ENCODE assay signal across 28 cellular contexts in genomic region chr7:22373911-22374310, GRCh38.
"Had no signal": no experiment of that assay in that cellular context is flagged by ENCODE, and none has a peak within 500 bp of the region (broad histone marks: within the 10 kb centered on the region; RNA-seq: fewer than 3 reads in every experiment).

No MANE protein-coding gene starts in this region.

- DNase-seq: activated CD4-positive, alpha-beta memory T cell treated with anti-CD3 and anti-CD28 coated beads, Interleukin-2, amount 10 ng/mL, durations not matched to agents 7 days and 5 days; activated CD4-positive, alpha-beta T cell treated with anti-CD3 and anti-CD28 coated beads for 1 hour; activated CD4-positive, alpha-beta T cell treated with anti-CD3 and anti-CD28 coated beads for 4 hours; activated CD4-positive, alpha-beta T cell treated with anti-CD3 and anti-CD28 coated beads, Interleukin-2, amount 10 ng/mL, durations not matched to agents 7 days and 5 days; activated CD4-positive, alpha-beta T cell treated with anti-CD3 and anti-CD28 coated beads, Interleukin-2, amount 50 U/mL, for 4 hours; activated effector memory CD4-positive, alpha-beta T cell treated with anti-CD3 and anti-CD28 coated beads, Interleukin-2, amount 50 U/mL, for 16 hours; activated naive CD4-positive, alpha-beta T cell treated with anti-CD3 and anti-CD28 coated beads for 36 hours; activated naive CD8-positive, alpha-beta T cell treated with anti-CD3 and anti-CD28 coated beads for 36 hours; activated naive CD8-positive, alpha-beta T cell treated with anti-CD3 and anti-CD28 coated beads, Interleukin-2, amount 50 U/mL, for 24 hours; activated T-cell treated with anti-CD3 and anti-CD28 coated beads, Interleukin-2, amount 50 U/mL, for 48 hours; adrenal gland; amygdala; aorta; body of pancreas; caudate nucleus; cortex of kidney; dermis blood vessel endothelial cell; effector CD4-positive, alpha-beta T cell; effector memory CD8-positive, alpha-beta T cell; erythroblast; foreskin keratinocyte; gastrocnemius medialis; glutamatergic neuron; heart left ventricle; hypothalamus; T1000 had no signal

- H3K4me3 ChIP-seq: adrenal gland, body of pancreas, esophagus muscularis mucosa, gastrocnemius medialis, heart left ventricle had no signal

- H3K9me3 ChIP-seq: adrenal gland, body of pancreas, esophagus muscularis mucosa, gastrocnemius medialis, heart left ventricle had no signal

- H3K4me1 ChIP-seq: adrenal gland had no signal

- H3K27me3 ChIP-seq: adrenal gland, body of pancreas, esophagus muscularis mucosa, foreskin keratinocyte, gastrocnemius medialis, heart left ventricle had no signal

- H3K36me3 ChIP-seq: adrenal gland, esophagus muscularis mucosa, gastrocnemius medialis, heart left ventricle had no signal

- H3K27ac ChIP-seq: adrenal gland, esophagus muscularis mucosa, foreskin keratinocyte, gastrocnemius medialis, heart left ventricle had no signal

- ATAC-seq: activated naive CD8-positive, alpha-beta T cell treated with anti-CD3 and anti-CD28 coated beads, Interleukin-2, amount 50 U/mL, for 24 hours; body of pancreas; effector memory CD8-positive, alpha-beta T cell; foreskin keratinocyte; gastrocnemius medialis; heart left ventricle; WTC11 had no signal
